2 cellular contexts compared by ENCODE assay signal in the genomic region with DNA sequence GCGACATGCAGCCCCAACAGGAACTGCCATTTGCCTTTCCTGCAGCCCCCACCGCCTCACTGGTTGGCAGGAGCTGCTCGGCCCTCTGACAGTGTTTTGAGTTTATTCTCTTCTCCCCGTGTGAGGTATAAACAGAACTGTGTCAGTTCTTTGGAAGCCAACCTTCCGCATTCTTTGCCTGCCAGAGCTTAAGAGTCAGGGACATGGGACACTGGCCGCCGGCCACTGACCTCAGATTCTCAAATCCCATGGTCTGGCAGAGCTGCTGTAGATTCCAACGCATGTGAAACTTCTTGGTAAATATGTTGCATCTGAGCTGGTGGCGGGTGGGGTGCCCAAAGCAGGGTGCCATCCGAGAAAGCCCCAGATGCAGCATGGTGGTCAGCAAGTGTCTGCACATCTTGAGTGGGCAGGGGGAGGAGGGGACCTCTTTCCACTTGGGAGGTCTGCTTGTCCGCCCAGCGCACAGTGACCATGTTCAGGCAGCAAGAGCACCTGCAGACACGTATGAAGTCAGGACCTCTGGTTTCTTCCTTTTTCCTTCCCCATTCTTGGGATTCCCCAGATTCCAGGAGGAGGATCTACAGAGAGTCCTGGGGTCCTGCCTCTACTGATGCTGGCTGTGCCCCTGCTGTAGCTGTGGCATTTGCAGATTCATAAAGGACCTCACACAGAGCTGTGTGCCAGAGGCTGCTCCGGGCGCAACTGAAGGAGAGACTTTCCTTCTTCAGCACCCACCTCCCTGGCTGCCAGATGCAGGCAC.
TF ChIP-seq lines count a peak whose summit lies in the region.

No MANE protein-coding gene starts in this region.

TF ChIP-seq in liver, 16 proteins besides CTCF, POLR2A, EP300 and RAD21:
- TF ChIP-seq RXRA (IDR thresholded peaks at IDR 0.05): peak; percentile 24 to 59
- TF ChIP-seq FOXA1 (IDR thresholded peaks at IDR 0.05): no peak

TF ChIP-seq in HepG2, 621 proteins besides CTCF, POLR2A, EP300 and RAD21:
- TF ChIP-seq FIP1L1 (IDR thresholded peaks at IDR 0.05; ENCODE audit: borderline replicate concordance, insufficient read depth, low read depth, low read length) (no peak), TSC22D2 (CRISPR knock-in tag; IDR thresholded peaks at IDR 0.05; ENCODE audit: borderline replicate concordance) (no peak), ZNF430 (CRISPR knock-in tag; IDR thresholded peaks at IDR 0.05) (no peak), GATAD1 (CRISPR knock-in tag; IDR thresholded peaks at IDR 0.05) (no peak), RFXAP (CRISPR knock-in tag; IDR thresholded peaks at IDR 0.05; ENCODE audit: borderline replicate concordance) (no peak), SOX6 (IDR thresholded peaks at IDR 0.05) (no peak), SOX6 (CRISPR knock-in tag; IDR thresholded peaks at IDR 0.05) (no peak), ZNF296 (CRISPR knock-in tag; conservative IDR thresholded peaks at IDR 0.05) (no peak), ZNF354B (CRISPR knock-in tag; IDR thresholded peaks at IDR 0.05) (no peak), PAX8 (CRISPR knock-in tag; IDR thresholded peaks at IDR 0.05; ENCODE audit: borderline replicate concordance) (no peak), POLR2AphosphoS5 (IDR thresholded peaks at IDR 0.05; ENCODE audit: low read depth, low read length) (no peak), SP5 (CRISPR knock-in tag; IDR thresholded peaks at IDR 0.05; ENCODE audit: borderline replicate concordance, low read depth) (no peak), TAF15 (IDR thresholded peaks at IDR 0.05; ENCODE audit: low read depth, low read length, poor library complexity, severe bottlenecking) (no peak), NFYB (CRISPR knock-in tag; IDR thresholded peaks at IDR 0.05) (no peak), RXRB (CRISPR knock-in tag; IDR thresholded peaks at IDR 0.05; ENCODE audit: borderline replicate concordance) (no peak)
